Comparison of ENCODE assay signal across 26 cellular contexts in the genomic region with DNA sequence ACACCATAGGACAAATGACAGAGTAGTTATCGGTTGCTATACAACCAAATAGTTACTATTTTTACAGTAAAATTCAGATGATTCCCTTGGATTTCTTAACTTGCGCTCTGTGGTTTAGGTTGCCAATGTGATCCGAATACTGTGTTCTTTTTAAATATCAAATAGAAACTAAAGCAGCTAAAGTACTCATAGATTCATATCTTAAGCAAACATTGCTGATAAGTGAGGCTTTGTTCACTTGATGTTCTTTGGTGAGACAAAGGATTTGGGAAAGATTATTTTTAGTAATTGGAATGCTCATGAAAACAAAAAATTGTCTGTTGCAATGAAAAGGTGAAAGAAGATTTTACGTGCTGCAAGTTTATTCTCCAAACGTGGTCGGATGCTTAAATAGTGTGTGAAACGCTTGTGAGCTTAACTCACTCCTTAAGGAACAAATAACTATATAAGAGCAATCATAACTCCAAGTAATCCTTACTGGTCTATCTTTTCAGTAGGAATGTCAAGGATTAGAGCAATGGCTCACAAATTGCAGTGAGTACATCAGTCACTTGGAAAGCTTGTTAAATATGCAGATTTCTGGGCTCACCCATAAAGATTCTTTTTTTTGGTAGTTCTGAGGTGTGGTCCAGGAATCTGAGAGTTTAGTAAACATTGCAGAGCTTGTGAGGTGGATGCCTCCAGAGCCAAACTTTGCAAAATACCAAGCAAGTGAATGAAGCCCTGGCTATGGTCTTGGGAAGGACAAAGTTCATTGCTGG. TPM values are rescaled to one million over a fixed set of nuclear protein-coding genes. Genes with fewer than 3 reads are reported as not detected.
DNase-seq lines count a peak whose midpoint lies in the region; ATAC-seq and TF ChIP-seq lines count a peak whose summit lies in the region.
"Had no signal": no experiment of that assay in that cellular context is flagged by ENCODE, and none has a peak within 500 bp of the region (broad histone marks: within the 10 kb centered on the region; RNA-seq: fewer than 3 reads in every experiment).

No MANE protein-coding gene starts in this region.

- H3K9me2 ChIP-seq in SK-N-SH: no peaks in the 10 kb centered on the region

- intact Hi-C loops in left lung (cut with DNase I): no loop called here

- TF ChIP-seq RAD21 in SK-N-SH (IDR thresholded peaks at IDR 0.05; ENCODE audit: low read length): no peak

- H3K4me1 ChIP-seq in SK-N-SH (ENCODE audit: control insufficient read depth in 1 of 2, insufficient read depth in 2 of 2, low read depth in 1 of 2, low read length in 1 of 2): peaks cover 0 to 9% of the 10 kb centered on the region in 2 experiments; a peak in 1 of 4 replicates
- H3K4me1 ChIP-seq in left lung: no peaks in the 10 kb centered on the region
- H3K4me1 ChIP-seq: BLaER1 treated with 17β-estradiol and CSF1 and Interleukin-3, amounts not matched to agents 10 nM and 100 nM; thyroid gland had no signal

- in situ Hi-C loops in brain microvascular endothelial cell (cut with HindIII; ENCODE audit: low pct_ligation_motif_present, low sequenced_read_pairs): loop anchor here (25.0 kb wide), 1 partner anchor 495 kb away; no protein-coding TSS in a partner anchor

- H4K20me1 ChIP-seq in SK-N-SH (ENCODE audit: insufficient read depth): no peaks in the 10 kb centered on the region
- H4K20me1 ChIP-seq: BLaER1 treated with 17β-estradiol and CSF1 and Interleukin-3, amounts not matched to agents 10 nM and 100 nM had no signal

- H3K9me3 ChIP-seq in SK-N-SH (no peaks in the 10 kb centered on the region), left lung (no peaks in the 10 kb centered on the region)
- H3K9me3 ChIP-seq: BLaER1 treated with 17β-estradiol and CSF1 and Interleukin-3, amounts not matched to agents 10 nM and 100 nM; thyroid gland had no signal

- WGBS in SK-N-SH (ENCODE audit: low lambda C conversion rate): 50% methylated on average over 7 of the region's 7 CpGs

- H3K9ac ChIP-seq in SK-N-SH: peak overlapping the region; percentile 33
- H3K9ac ChIP-seq: BLaER1 treated with 17β-estradiol and CSF1 and Interleukin-3, amounts not matched to agents 10 nM and 100 nM had no signal

- CTCF ChIA-PET in SK-N-SH (lab: Yijun Ruan, JAX): interaction anchor here (1.1 kb wide), 1 partner anchor 112 kb away, joined by 3 read pairs; no protein-coding TSS in a partner anchor

- H3K27me3 ChIP-seq in SK-N-SH (ENCODE audit: insufficient read depth) (no peaks in the 10 kb centered on the region), brain microvascular endothelial cell (replicated peaks) (no peaks in the 10 kb centered on the region), left lung (no peaks in the 10 kb centered on the region)
- H3K27me3 ChIP-seq: BLaER1 treated with 17β-estradiol and CSF1 and Interleukin-3, amounts not matched to agents 10 nM and 100 nM; thyroid gland had no signal

- DNase-seq in SK-N-SH: no peak
- DNase-seq in brain microvascular endothelial cell: peak; percentile 81
- no peak for DNase-seq in left lung
- DNase-seq in AG08395 (ENCODE audit: low spot score): no peak
- DNase-seq in activated CD8-positive, alpha-beta memory T cell treated with anti-CD3 and anti-CD28 coated beads, Interleukin-2, amount 50 U/mL, for 4 hours: no peak
- DNase-seq in left lobe of liver (ENCODE audit: low spot score): no peak
- DNase-seq: activated B cell treated with CpG ODN at 0.5 μM for 24 hours; activated CD4-positive, alpha-beta memory T cell treated with anti-CD3 and anti-CD28 coated beads for 36 hours; activated effector memory CD4-positive, alpha-beta T cell treated with anti-CD3 and anti-CD28 coated beads, Interleukin-2, amount 50 U/mL, for 16 hours; caudate nucleus; foreskin melanocyte; kidney; mesendoderm; NCI-H1417; NCI-H524; nucleus accumbens; stimulated activated CD4-positive, alpha-beta T cell treated with anti-CD3 and anti-CD28 coated beads, Interleukin-4, amount 100 ng/mL, for 24 hours; stimulated activated naive CD8-positive, alpha-beta T cell treated with anti-CD3 and anti-CD28 coated beads, Interleukin-15, Interleukin-2, amounts not matched to agents 100 U/mL and 50 U/mL, for 24 hours; thyroid gland had no signal

- POLR2A ChIA-PET in SK-N-SH (lab: Yijun Ruan, JAX): no interaction called here

- no peaks in the 10 kb centered on the region for H3K79me2 ChIP-seq in SK-N-SH (ENCODE audit: insufficient read depth)

- peak overlapping the region; percentile 73; the same call in 1 of the 2 replicates for H2AFZ ChIP-seq in SK-N-SH (ENCODE audit: low read depth)
- H2AFZ ChIP-seq: GM23338 had no signal

- H3F3A ChIP-seq in SK-N-SH (replicated peaks; ENCODE audit: insufficient read depth): peaks cover 18% of the 10 kb centered on the region

- H3K4me3 ChIP-seq in SK-N-SH (ENCODE audit: low read depth in 2 of 2, low read length in 1 of 2): peak overlapping the region in 1 of 2 experiments; percentile 10; a peak in 1 of 4 replicates
- no peak overlapping the region for H3K4me3 ChIP-seq in brain microvascular endothelial cell (ENCODE audit: low read depth, low read length)
- no peak overlapping the region for H3K4me3 ChIP-seq in left lung
- H3K4me3 ChIP-seq: BLaER1 treated with 17β-estradiol and CSF1 and Interleukin-3, amounts not matched to agents 10 nM and 100 nM; GM23338; thyroid gland had no signal

- ATAC-seq in SK-N-SH treated with all-trans-retinoic acid at 6 μM for 48 hours (no peak), left lung (peak; percentile 84), GM18517 (IDR thresholded peaks at IDR 0.05; ENCODE audit: unreplicated experiment) (no peak), left lobe of liver (no peak)
- ATAC-seq: GM23338; stimulated activated naive CD8-positive, alpha-beta T cell treated with anti-CD3 and anti-CD28 coated beads, Interleukin-15, Interleukin-2, amounts not matched to agents 100 U/mL and 50 U/mL, for 24 hours had no signal

- H3K36me3 ChIP-seq in SK-N-SH (replicated peaks in 1 of 2; ENCODE audit: control insufficient read depth in 1 of 2, insufficient read depth in 2 of 2, low read length in 1 of 2) (no peaks in the 10 kb centered on the region), brain microvascular endothelial cell (replicated peaks) (no peaks in the 10 kb centered on the region), left lung (no peaks in the 10 kb centered on the region)
- H3K36me3 ChIP-seq: BLaER1 treated with 17β-estradiol and CSF1 and Interleukin-3, amounts not matched to agents 10 nM and 100 nM; thyroid gland had no signal

- TF ChIP-seq EP300 in SK-N-SH (IDR thresholded peaks at IDR 0.05; ENCODE audit: borderline replicate concordance in 1 of 2, low read depth in 1 of 2, low read length in 1 of 2): no peak

- no peak for TF ChIP-seq CTCF in SK-N-SH (IDR thresholded peaks at IDR 0.05)
- TF ChIP-seq CTCF in brain microvascular endothelial cell (IDR thresholded peaks at IDR 0.05; ENCODE audit: low read depth, low read length, missing control alignments): no peak
- no peak for TF ChIP-seq CTCF in left lung (IDR thresholded peaks at IDR 0.05)

- peak overlapping the region in 1 of 2 experiments; percentile 66; a peak in 2 of 4 replicates for H3K27ac ChIP-seq in SK-N-SH (ENCODE audit: low read depth in 2 of 2, low read length in 1 of 2)
- H3K27ac ChIP-seq in brain microvascular endothelial cell: peak overlapping the region; percentile 87
- peak overlapping the region; percentile 46 to 61 for H3K27ac ChIP-seq in left lung
- H3K27ac ChIP-seq: BLaER1 treated with 17β-estradiol and CSF1 and Interleukin-3, amounts not matched to agents 10 nM and 100 nM; thyroid gland had no signal

- peak overlapping the region; percentile 58 for H3K4me2 ChIP-seq in SK-N-SH
- H3K4me2 ChIP-seq: BLaER1 treated with 17β-estradiol and CSF1 and Interleukin-3, amounts not matched to agents 10 nM and 100 nM; GM23338 had no signal

TF ChIP-seq in SK-N-SH, 30 proteins besides CTCF, POLR2A, EP300 and RAD21 (continues in another document):
- TF ChIP-seq, protein P1, sequence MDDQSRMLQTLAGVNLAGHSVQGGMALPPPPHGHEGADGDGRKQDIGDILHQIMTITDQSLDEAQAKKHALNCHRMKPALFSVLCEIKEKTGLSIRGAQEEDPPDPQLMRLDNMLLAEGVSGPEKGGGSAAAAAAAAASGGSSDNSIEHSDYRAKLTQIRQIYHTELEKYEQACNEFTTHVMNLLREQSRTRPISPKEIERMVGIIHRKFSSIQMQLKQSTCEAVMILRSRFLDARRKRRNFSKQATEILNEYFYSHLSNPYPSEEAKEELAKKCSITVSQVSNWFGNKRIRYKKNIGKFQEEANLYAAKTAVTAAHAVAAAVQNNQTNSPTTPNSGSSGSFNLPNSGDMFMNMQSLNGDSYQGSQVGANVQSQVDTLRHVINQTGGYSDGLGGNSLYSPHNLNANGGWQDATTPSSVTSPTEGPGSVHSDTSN (IDR thresholded peaks at IDR 0.05): no peak
- TF ChIP-seq, protein P2, sequence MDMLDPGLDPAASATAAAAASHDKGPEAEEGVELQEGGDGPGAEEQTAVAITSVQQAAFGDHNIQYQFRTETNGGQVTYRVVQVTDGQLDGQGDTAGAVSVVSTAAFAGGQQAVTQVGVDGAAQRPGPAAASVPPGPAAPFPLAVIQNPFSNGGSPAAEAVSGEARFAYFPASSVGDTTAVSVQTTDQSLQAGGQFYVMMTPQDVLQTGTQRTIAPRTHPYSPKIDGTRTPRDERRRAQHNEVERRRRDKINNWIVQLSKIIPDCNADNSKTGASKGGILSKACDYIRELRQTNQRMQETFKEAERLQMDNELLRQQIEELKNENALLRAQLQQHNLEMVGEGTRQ (IDR thresholded peaks at IDR 0.05; ENCODE audit: borderline replicate concordance, low read depth, low read length): no peak

TF ChIP-seq in SK-N-SH treated with all-trans-retinoic acid at 6 μM for 48 hours, 23 proteins besides CTCF, POLR2A, EP300 and RAD21 (continues in another document):
- TF ChIP-seq, protein P3, sequence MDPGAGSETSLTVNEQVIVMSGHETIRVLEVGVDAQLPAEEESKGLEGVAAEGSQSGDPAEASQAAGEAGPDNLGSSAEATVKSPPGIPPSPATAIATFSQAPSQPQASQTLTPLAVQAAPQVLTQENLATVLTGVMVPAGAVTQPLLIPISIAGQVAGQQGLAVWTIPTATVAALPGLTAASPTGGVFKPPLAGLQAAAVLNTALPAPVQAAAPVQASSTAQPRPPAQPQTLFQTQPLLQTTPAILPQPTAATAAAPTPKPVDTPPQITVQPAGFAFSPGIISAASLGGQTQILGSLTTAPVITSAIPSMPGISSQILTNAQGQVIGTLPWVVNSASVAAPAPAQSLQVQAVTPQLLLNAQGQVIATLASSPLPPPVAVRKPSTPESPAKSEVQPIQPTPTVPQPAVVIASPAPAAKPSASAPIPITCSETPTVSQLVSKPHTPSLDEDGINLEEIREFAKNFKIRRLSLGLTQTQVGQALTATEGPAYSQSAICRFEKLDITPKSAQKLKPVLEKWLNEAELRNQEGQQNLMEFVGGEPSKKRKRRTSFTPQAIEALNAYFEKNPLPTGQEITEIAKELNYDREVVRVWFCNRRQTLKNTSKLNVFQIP (CRISPR knock-in tag; IDR thresholded peaks at IDR 0.05; ENCODE audit: borderline replicate concordance, low read depth): no peak

RNA-seq across cellular contexts. Expression of a gene that starts 31.8 kb away (rescaled TPM):
- polyA plus RNA-seq in SK-N-SH (2012; rRNA removed): not detected in 2 replicates
- polyA plus RNA-seq in SK-N-SH (2012; cell fraction: cytosol; rRNA removed): 0.09 and 0.13 TPM in 2 replicates
- polyA plus RNA-seq in SK-N-SH (2012; cell fraction: nucleus; rRNA removed): not detected in 2 replicates
- not detected for total RNA-seq in left lung
- total RNA-seq in left lobe of liver: not detected
- total RNA-seq: activated B cell treated with CpG ODN at 0.5 μM for 24 hours; activated CD4-positive, alpha-beta memory T cell treated with anti-CD3 and anti-CD28 coated beads for 36 hours; dermis microvascular lymphatic vessel endothelial cell; GM23338; kidney; RPMI7951; thyroid gland had no signal
- polyA plus RNA-seq: adipose tissue, GM23338 had no signal
